Comparison of ENCODE assay signal across 9 cellular contexts in the genomic region with DNA sequence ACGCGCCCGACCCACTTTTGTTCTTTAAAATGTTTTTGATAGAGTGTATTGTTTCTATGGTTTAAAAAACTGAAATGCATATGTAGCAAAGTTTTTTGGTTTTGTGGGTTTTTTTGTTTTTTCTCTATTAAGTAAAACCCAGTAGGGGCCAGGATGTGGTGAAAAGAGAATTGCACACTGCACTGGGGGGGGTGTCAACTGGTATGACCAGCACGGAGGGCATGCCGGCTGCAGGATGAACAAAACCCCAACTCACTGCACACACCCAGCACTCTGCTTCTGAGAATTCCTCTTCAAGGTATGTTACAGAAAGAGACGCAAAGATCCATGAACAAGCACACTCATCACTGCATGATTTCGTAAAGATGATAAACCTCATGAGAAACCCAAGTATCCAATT.
A peak's percentile ranks its signal among the peaks of the same experiment; 100 is the strongest.
DNase-seq lines count a peak whose midpoint lies in the region; ATAC-seq and TF ChIP-seq lines count a peak whose summit lies in the region.
"Had no signal": no experiment of that assay in that cellular context is flagged by ENCODE, and none has a peak within 500 bp of the region (broad histone marks: within the 10 kb centered on the region; RNA-seq: fewer than 3 reads in every experiment).

No MANE protein-coding gene starts in this region.

- H3K4me3 ChIP-seq in AG10803 (ENCODE audit: low read length): no peak overlapping the region
- no peak overlapping the region for H3K4me3 ChIP-seq in lower leg skin (ENCODE audit: low read depth, poor library complexity, severe bottlenecking)
- H3K4me3 ChIP-seq: pancreas had no signal

- intact Hi-C loops in lower leg skin (cut with DNase I; ENCODE audit: low total_unique reads): no loop called here

- H3K4me3 Mint-ChIP-seq in activated T-cell treated with anti-CD3 and anti-CD28 coated beads, Interleukin-2, amount 50 U/mL, for 4 hours: peak overlapping the region; percentile 57
- H3K4me3 Mint-ChIP-seq in natural killer cell treated with Interleukin-12 subunit alpha and Interleukin-12 subunit beta and Interleukin-15 and Interleukin-18, amount 100 ng/mL, for 72 hours: peak overlapping the region; percentile 87

- WGBS in lower leg skin, 2 donors: 89% methylated on average over 7 of the region's 7 CpGs

- DNase-seq in AG10803 (ENCODE audit: low read depth) (peak; percentile 43), NAMALWA (ENCODE audit: low spot score) (peak; percentile 13), D341Med (ENCODE audit: low spot score) (no peak), lower leg skin (ENCODE audit: low spot score in 2 of 2) (no peak), COLO829 (ENCODE audit: low spot score) (no peak), C1 segment of cervical spinal cord (lab: John Stamatoyannopoulos, UW) (no peak)
- DNase-seq in activated T-cell treated with anti-CD3 and anti-CD28 coated beads, Interleukin-2, amount 50 U/mL, for 4 hours: peak; percentile 59
- DNase-seq in natural killer cell treated with Interleukin-12 subunit alpha and Interleukin-12 subunit beta and Interleukin-15 and Interleukin-18, amount 100 ng/mL, for 72 hours (ENCODE audit: low spot score): peak; percentile 93
- DNase-seq: pancreas had no signal

- H3K27me3 Mint-ChIP-seq in activated T-cell treated with anti-CD3 and anti-CD28 coated beads, Interleukin-2, amount 50 U/mL, for 4 hours (ENCODE audit: low read depth): no peaks in the 10 kb centered on the region
- H3K27me3 Mint-ChIP-seq in natural killer cell treated with Interleukin-12 subunit alpha and Interleukin-12 subunit beta and Interleukin-15 and Interleukin-18, amount 100 ng/mL, for 72 hours: no peaks in the 10 kb centered on the region

- TF ChIP-seq CTCF in AG10803 (conservative IDR thresholded peaks at IDR 0.05; ENCODE audit: low read length) (no peak), lower leg skin (IDR thresholded peaks at IDR 0.05) (no peak)

- peaks cover 19% of the 10 kb centered on the region for H3K36me3 Mint-ChIP-seq in activated T-cell treated with anti-CD3 and anti-CD28 coated beads, Interleukin-2, amount 50 U/mL, for 4 hours (ENCODE audit: insufficient read depth)
- H3K36me3 Mint-ChIP-seq in natural killer cell treated with Interleukin-12 subunit alpha and Interleukin-12 subunit beta and Interleukin-15 and Interleukin-18, amount 100 ng/mL, for 72 hours: peaks cover 7% of the 10 kb centered on the region

- no peaks in the 10 kb centered on the region for H3K9me3 Mint-ChIP-seq in activated T-cell treated with anti-CD3 and anti-CD28 coated beads, Interleukin-2, amount 50 U/mL, for 4 hours
- peaks cover 3% of the 10 kb centered on the region for H3K9me3 Mint-ChIP-seq in natural killer cell treated with Interleukin-12 subunit alpha and Interleukin-12 subunit beta and Interleukin-15 and Interleukin-18, amount 100 ng/mL, for 72 hours

- peak; percentile 35 to 44 for ATAC-seq in activated T-cell treated with anti-CD3 and anti-CD28 coated beads, Interleukin-2, amount 50 U/mL, for 4 hours
- peak; percentile 72 to 77 for ATAC-seq in natural killer cell treated with Interleukin-12 subunit alpha and Interleukin-12 subunit beta and Interleukin-15 and Interleukin-18, amount 100 ng/mL, for 72 hours

- peaks cover 74% of the 10 kb centered on the region for H3K4me1 Mint-ChIP-seq in activated T-cell treated with anti-CD3 and anti-CD28 coated beads, Interleukin-2, amount 50 U/mL, for 4 hours (ENCODE audit: low read depth)
- peaks cover 66 to 74% of the 10 kb centered on the region in 2 donors for H3K4me1 Mint-ChIP-seq in natural killer cell treated with Interleukin-12 subunit alpha and Interleukin-12 subunit beta and Interleukin-15 and Interleukin-18, amount 100 ng/mL, for 72 hours (ENCODE audit: low read depth in 2 of 2)

- H3K27ac Mint-ChIP-seq in natural killer cell treated with Interleukin-12 subunit alpha and Interleukin-12 subunit beta and Interleukin-15 and Interleukin-18, amount 100 ng/mL, for 72 hours: peak overlapping the region; percentile 97 to 100

- no peak for TF ChIP-seq POLR2A in lower leg skin (IDR thresholded peaks at IDR 0.05)

Comparison
In these comparisons a context has a peak if more than half of its experiments do, and no peak if none do; other contexts are left out.
1. DNase-seq: peak in AG10803 (single experiment), NAMALWA (single experiment), activated T-cell treated with anti-CD3 and anti-CD28 coated beads, Interleukin-2, amount 50 U/mL, for 4 hours (single experiment) and natural killer cell treated with Interleukin-12 subunit alpha and Interleukin-12 subunit beta and Interleukin-15 and Interleukin-18, amount 100 ng/mL, for 72 hours (single experiment); none in D341Med (single experiment), lower leg skin (0 of 2), COLO829 (single experiment) and C1 segment of cervical spinal cord (0 of 14).